ENCODE assay signal across 1 cellular context in the genomic region with DNA sequence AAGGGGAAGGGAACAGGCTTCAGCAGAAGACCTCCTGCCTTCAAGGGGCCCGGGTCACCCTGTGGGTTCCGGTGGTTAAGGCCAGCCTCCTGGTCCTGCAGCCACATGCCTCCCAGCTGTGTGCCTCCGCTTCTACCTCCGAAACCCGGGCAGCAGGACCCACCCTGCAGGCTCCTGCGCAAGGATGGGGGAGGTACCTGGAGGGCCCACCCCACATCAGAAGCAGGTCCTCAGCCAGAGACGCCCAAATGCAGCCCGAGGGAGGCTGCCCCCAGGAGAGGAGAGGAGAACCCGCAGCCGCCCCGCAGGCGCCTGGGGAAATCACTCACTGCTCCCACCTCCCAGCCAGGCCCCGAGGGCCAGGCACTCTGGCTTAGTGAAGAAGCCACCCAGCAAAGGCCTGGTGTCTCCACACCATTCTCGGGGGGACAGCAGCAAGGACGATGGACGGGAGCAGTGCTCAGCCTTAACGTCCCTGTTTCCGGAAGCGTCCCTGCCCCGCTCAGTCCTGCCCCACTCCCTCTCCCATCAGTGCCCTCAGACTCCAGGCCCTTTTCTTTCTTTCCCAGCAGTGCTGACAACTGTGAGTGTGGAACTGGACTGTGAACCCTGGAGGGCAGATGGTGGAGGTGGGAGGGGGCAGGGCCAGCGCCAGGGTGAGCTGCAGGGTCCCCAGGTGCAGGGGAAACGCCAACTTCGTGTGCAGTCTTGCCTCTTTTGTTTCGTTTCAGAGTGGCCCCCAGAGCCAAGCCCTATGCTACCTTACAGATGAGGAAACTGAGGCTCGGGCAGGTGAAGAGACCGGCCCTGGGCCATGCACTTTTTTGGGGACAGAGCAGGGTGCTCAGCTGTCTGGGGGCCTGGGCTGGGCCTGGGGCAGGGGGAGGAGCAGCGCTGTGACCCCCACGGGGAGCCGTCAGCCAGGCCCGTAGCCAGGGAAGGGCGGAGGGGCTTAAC.
TF ChIP-seq lines count a peak whose summit lies in the region.

No MANE protein-coding gene starts in this region.

TF ChIP-seq in HepG2, 621 proteins besides CTCF, POLR2A, EP300 and RAD21 (continued from another document and continues in another):
- TF ChIP-seq XRCC5 (optimal IDR thresholded peaks at IDR 0.05; ENCODE audit: low read length): no peak
- peak; percentile 30 for TF ChIP-seq MYC (CRISPR knock-in tag; IDR thresholded peaks at IDR 0.05; ENCODE audit: borderline replicate concordance)
- no peak for TF ChIP-seq NFE2 (CRISPR knock-in tag; IDR thresholded peaks at IDR 0.05)
- no peak for TF ChIP-seq DBP (CRISPR knock-in tag; IDR thresholded peaks at IDR 0.05; ENCODE audit: not compliant biosample characterization)
- no peak for TF ChIP-seq RFX5 (IDR thresholded peaks at IDR 0.05; ENCODE audit: low read depth, low read length)
- no peak for TF ChIP-seq SIX1 (CRISPR knock-in tag; IDR thresholded peaks at IDR 0.05; ENCODE audit: borderline replicate concordance)
- no peak for TF ChIP-seq CENPT (CRISPR knock-in tag; IDR thresholded peaks at IDR 0.05; ENCODE audit: low read depth)
- peak in 1 of 2 experiments; percentile 50; a peak in 1 of 4 replicates for TF ChIP-seq KLF16 (CRISPR knock-in tag; IDR thresholded peaks at IDR 0.05)
- no peak for TF ChIP-seq CCAR2 (optimal IDR thresholded peaks at IDR 0.05; ENCODE audit: low read depth, low read length)
- no peak for TF ChIP-seq CEBPG (CRISPR knock-in tag; IDR thresholded peaks at IDR 0.05)
- no peak for TF ChIP-seq ADNP (CRISPR knock-in tag; IDR thresholded peaks at IDR 0.05)
- no peak for TF ChIP-seq SP5 (CRISPR knock-in tag; IDR thresholded peaks at IDR 0.05; ENCODE audit: borderline replicate concordance, low read depth)
- no peak for TF ChIP-seq ZNF101 (CRISPR knock-in tag; IDR thresholded peaks at IDR 0.05; ENCODE audit: borderline replicate concordance, low read depth)
- TF ChIP-seq ZNF430 (CRISPR knock-in tag; IDR thresholded peaks at IDR 0.05): peak; percentile 64; the same call in 1 of the 2 replicates
- TF ChIP-seq RFX3 (CRISPR knock-in tag; IDR thresholded peaks at IDR 0.05): no peak
- peak; percentile 11 for TF ChIP-seq CBX1 (IDR thresholded peaks at IDR 0.05; ENCODE audit: low read depth)
- TF ChIP-seq HOXA7 (CRISPR knock-in tag; IDR thresholded peaks at IDR 0.05): no peak
- TF ChIP-seq RAD51 (IDR thresholded peaks at IDR 0.05; ENCODE audit: borderline replicate concordance): no peak
- no peak for TF ChIP-seq ZNF232 (CRISPR knock-in tag; IDR thresholded peaks at IDR 0.05; ENCODE audit: borderline replicate concordance)
- no peak for TF ChIP-seq ZNF7 (CRISPR knock-in tag; IDR thresholded peaks at IDR 0.05)
- no peak for TF ChIP-seq ELK4 (CRISPR knock-in tag; IDR thresholded peaks at IDR 0.05; ENCODE audit: borderline replicate concordance)
- no peak for TF ChIP-seq ERF (CRISPR knock-in tag; IDR thresholded peaks at IDR 0.05)
- TF ChIP-seq MLXIP (CRISPR knock-in tag; IDR thresholded peaks at IDR 0.05; ENCODE audit: borderline replicate concordance): no peak
- TF ChIP-seq, protein P1, sequence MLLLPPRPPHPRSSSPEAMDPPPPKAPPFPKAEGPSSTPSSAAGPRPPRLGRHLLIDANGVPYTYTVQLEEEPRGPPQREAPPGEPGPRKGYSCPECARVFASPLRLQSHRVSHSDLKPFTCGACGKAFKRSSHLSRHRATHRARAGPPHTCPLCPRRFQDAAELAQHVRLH (CRISPR knock-in tag; IDR thresholded peaks at IDR 0.05; ENCODE audit: borderline replicate concordance, low read depth): no peak; the same call in 1 of the 2 replicates
- TF ChIP-seq ZMYM4 (CRISPR knock-in tag; IDR thresholded peaks at IDR 0.05): peak; percentile 57
- TF ChIP-seq KDM6A (CRISPR knock-in tag; IDR thresholded peaks at IDR 0.05; ENCODE audit: low read depth): 0 out of 2 replicates have a peak, but pooled peaks have one; percentile 51
- no peak for TF ChIP-seq ZSCAN21 (CRISPR knock-in tag; IDR thresholded peaks at IDR 0.05; ENCODE audit: borderline replicate concordance)
- no peak for TF ChIP-seq ZNF530 (CRISPR knock-in tag; IDR thresholded peaks at IDR 0.05; ENCODE audit: low read depth)
- peak; percentile 84; the same call in 1 of the 2 replicates for TF ChIP-seq ZNF292 (CRISPR knock-in tag; IDR thresholded peaks at IDR 0.05; ENCODE audit: borderline replicate concordance, low read depth)
- no peak; the same call in 1 of the 2 replicates for TF ChIP-seq YEATS2 (CRISPR knock-in tag; IDR thresholded peaks at IDR 0.05; ENCODE audit: borderline replicate concordance)
- 0 out of 2 replicates have a peak, but pooled peaks have one; percentile 25 for TF ChIP-seq ZNF724P (CRISPR knock-in tag; IDR thresholded peaks at IDR 0.05; ENCODE audit: borderline replicate concordance)
- no peak for TF ChIP-seq ZNF382 (CRISPR knock-in tag; IDR thresholded peaks at IDR 0.05; ENCODE audit: borderline replicate concordance)
- TF ChIP-seq ZFP41 (CRISPR knock-in tag; IDR thresholded peaks at IDR 0.05; ENCODE audit: borderline replicate concordance): no peak; the same call in 1 of the 2 replicates
- no peak for TF ChIP-seq ZEB1 (IDR thresholded peaks at IDR 0.05; ENCODE audit: insufficient replicate concordance, low read depth)
- TF ChIP-seq MBD4 (IDR thresholded peaks at IDR 0.05; ENCODE audit: borderline replicate concordance, low read length): no peak
- TF ChIP-seq STAG1 (CRISPR knock-in tag; IDR thresholded peaks at IDR 0.05): no peak
- no peak for TF ChIP-seq JUN (CRISPR knock-in tag; IDR thresholded peaks at IDR 0.05)
- TF ChIP-seq AKAP8 (CRISPR knock-in tag; IDR thresholded peaks at IDR 0.05): no peak
- no peak for TF ChIP-seq ZNF776 (CRISPR knock-in tag; IDR thresholded peaks at IDR 0.05)
- TF ChIP-seq EHMT2 (IDR thresholded peaks at IDR 0.05; ENCODE audit: borderline replicate concordance, low read depth, low read length): no peak
- TF ChIP-seq NCOA5 (CRISPR knock-in tag; IDR thresholded peaks at IDR 0.05): no peak
- 0 out of 2 replicates have a peak, but pooled peaks have one; percentile 30 for TF ChIP-seq HBP1 (CRISPR knock-in tag; IDR thresholded peaks at IDR 0.05; ENCODE audit: low read depth)
- no peak for TF ChIP-seq EEA1 (CRISPR knock-in tag; IDR thresholded peaks at IDR 0.05; ENCODE audit: borderline replicate concordance)
- TF ChIP-seq ZNF326 (CRISPR knock-in tag; IDR thresholded peaks at IDR 0.05; ENCODE audit: borderline replicate concordance): no peak
- TF ChIP-seq, protein P2, sequence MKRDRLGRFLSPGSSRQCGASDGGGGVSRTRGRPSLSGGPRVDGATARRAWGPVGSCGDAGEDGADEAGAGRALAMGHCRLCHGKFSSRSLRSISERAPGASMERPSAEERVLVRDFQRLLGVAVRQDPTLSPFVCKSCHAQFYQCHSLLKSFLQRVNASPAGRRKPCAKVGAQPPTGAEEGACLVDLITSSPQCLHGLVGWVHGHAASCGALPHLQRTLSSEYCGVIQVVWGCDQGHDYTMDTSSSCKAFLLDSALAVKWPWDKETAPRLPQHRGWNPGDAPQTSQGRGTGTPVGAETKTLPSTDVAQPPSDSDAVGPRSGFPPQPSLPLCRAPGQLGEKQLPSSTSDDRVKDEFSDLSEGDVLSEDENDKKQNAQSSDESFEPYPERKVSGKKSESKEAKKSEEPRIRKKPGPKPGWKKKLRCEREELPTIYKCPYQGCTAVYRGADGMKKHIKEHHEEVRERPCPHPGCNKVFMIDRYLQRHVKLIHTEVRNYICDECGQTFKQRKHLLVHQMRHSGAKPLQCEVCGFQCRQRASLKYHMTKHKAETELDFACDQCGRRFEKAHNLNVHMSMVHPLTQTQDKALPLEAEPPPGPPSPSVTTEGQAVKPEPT (CRISPR knock-in tag; IDR thresholded peaks at IDR 0.05; ENCODE audit: low read depth): no peak
- TF ChIP-seq TCF7L2 (IDR thresholded peaks at IDR 0.05; ENCODE audit: low read depth, low read length): no peak
- no peak for TF ChIP-seq MAX (IDR thresholded peaks at IDR 0.05)
- TF ChIP-seq RBAK (CRISPR knock-in tag; IDR thresholded peaks at IDR 0.05): peak; percentile 70; the same call in 1 of the 2 replicates
- peak; percentile 82 for TF ChIP-seq HNRNPH1 (optimal IDR thresholded peaks at IDR 0.05; ENCODE audit: low read depth, low read length)
- TF ChIP-seq ZNF354B (CRISPR knock-in tag; IDR thresholded peaks at IDR 0.05): no peak
- no peak for TF ChIP-seq ATRX (CRISPR knock-in tag; IDR thresholded peaks at IDR 0.05; ENCODE audit: borderline replicate concordance)
- TF ChIP-seq KAT2B (IDR thresholded peaks at IDR 0.05; ENCODE audit: borderline replicate concordance, low read depth, low read length): no peak
- no peak for TF ChIP-seq ZFYVE20 (CRISPR knock-in tag; IDR thresholded peaks at IDR 0.05; ENCODE audit: borderline replicate concordance, low read depth)
- TF ChIP-seq SP1 (IDR thresholded peaks at IDR 0.05): no peak
- no peak for TF ChIP-seq SP1 (CRISPR knock-in tag; IDR thresholded peaks at IDR 0.05)
- TF ChIP-seq, protein P3, sequence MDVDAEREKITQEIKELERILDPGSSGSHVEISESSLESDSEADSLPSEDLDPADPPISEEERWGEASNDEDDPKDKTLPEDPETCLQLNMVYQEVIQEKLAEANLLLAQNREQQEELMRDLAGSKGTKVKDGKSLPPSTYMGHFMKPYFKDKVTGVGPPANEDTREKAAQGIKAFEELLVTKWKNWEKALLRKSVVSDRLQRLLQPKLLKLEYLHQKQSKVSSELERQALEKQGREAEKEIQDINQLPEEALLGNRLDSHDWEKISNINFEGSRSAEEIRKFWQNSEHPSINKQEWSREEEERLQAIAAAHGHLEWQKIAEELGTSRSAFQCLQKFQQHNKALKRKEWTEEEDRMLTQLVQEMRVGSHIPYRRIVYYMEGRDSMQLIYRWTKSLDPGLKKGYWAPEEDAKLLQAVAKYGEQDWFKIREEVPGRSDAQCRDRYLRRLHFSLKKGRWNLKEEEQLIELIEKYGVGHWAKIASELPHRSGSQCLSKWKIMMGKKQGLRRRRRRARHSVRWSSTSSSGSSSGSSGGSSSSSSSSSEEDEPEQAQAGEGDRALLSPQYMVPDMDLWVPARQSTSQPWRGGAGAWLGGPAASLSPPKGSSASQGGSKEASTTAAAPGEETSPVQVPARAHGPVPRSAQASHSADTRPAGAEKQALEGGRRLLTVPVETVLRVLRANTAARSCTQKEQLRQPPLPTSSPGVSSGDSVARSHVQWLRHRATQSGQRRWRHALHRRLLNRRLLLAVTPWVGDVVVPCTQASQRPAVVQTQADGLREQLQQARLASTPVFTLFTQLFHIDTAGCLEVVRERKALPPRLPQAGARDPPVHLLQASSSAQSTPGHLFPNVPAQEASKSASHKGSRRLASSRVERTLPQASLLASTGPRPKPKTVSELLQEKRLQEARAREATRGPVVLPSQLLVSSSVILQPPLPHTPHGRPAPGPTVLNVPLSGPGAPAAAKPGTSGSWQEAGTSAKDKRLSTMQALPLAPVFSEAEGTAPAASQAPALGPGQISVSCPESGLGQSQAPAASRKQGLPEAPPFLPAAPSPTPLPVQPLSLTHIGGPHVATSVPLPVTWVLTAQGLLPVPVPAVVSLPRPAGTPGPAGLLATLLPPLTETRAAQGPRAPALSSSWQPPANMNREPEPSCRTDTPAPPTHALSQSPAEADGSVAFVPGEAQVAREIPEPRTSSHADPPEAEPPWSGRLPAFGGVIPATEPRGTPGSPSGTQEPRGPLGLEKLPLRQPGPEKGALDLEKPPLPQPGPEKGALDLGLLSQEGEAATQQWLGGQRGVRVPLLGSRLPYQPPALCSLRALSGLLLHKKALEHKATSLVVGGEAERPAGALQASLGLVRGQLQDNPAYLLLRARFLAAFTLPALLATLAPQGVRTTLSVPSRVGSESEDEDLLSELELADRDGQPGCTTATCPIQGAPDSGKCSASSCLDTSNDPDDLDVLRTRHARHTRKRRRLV (CRISPR knock-in tag; IDR thresholded peaks at IDR 0.05): no peak
- no peak for TF ChIP-seq PLRG1 (conservative IDR thresholded peaks at IDR 0.05)
